8 cellular contexts compared by ENCODE assay signal in genomic region chrX:275476-275966, GRCh38. TPM values are rescaled to one million over a fixed set of nuclear protein-coding genes. Genes with fewer than 3 reads are reported as not detected.
DNase-seq lines count a peak whose midpoint lies in the region; ATAC-seq and TF ChIP-seq lines count a peak whose summit lies in the region.

No MANE protein-coding gene starts in this region.

- H3K9me3 Mint-ChIP-seq in activated naive CD4-positive, alpha-beta T cell treated with anti-CD3 and anti-CD28 coated beads, Interleukin-2, amount 10 ng/mL, durations not matched to agents 7 days and 5 days: no peaks in the 10 kb centered on the region

- H3K36me3 Mint-ChIP-seq in activated naive CD4-positive, alpha-beta T cell treated with anti-CD3 and anti-CD28 coated beads, Interleukin-2, amount 10 ng/mL, durations not matched to agents 7 days and 5 days: peaks cover 4% of the 10 kb centered on the region

- no peaks in the 10 kb centered on the region for H3K36me3 ChIP-seq in WERI-Rb-1
- H3K36me3 ChIP-seq in upper lobe of left lung: no peaks in the 10 kb centered on the region

- H3K4me3 ChIP-seq in WERI-Rb-1 (ENCODE audit: low read depth, low read length): peak overlapping the region; percentile 58
- H3K4me3 ChIP-seq in upper lobe of left lung: peak overlapping the region; percentile 58 to 78 (median 69)

- WGBS in upper lobe of left lung, 2 donors: 55% methylated on average over 25 of the region's 32 CpGs; no CpG with 5 or more reads in 1 of the 2 donors

- H3K27me3 ChIP-seq in WERI-Rb-1 (ENCODE audit: insufficient read depth, low read depth, severe bottlenecking) (no peaks in the 10 kb centered on the region), upper lobe of left lung (no peaks in the 10 kb centered on the region)

- ATAC-seq in left lobe of liver (peak; percentile 42), upper lobe of left lung (ENCODE audit: low FRiP score in 2 of 2) (peak; percentile 43 to 60)

- peaks cover 27% of the 10 kb centered on the region for H3K4me1 Mint-ChIP-seq in activated naive CD4-positive, alpha-beta T cell treated with anti-CD3 and anti-CD28 coated beads, Interleukin-2, amount 10 ng/mL, durations not matched to agents 7 days and 5 days

- H3K27ac ChIP-seq in WERI-Rb-1: peak overlapping the region; percentile 86
- H3K27ac ChIP-seq in upper lobe of left lung: peak overlapping the region in 3 of 4 donors; percentile 70 to 86 (median 77)

- H3K4me1 ChIP-seq in upper lobe of left lung: peaks cover 15 to 23% (median 18%) of the 10 kb centered on the region in 4 donors

- H3K4me3 Mint-ChIP-seq in activated naive CD4-positive, alpha-beta T cell treated with anti-CD3 and anti-CD28 coated beads, Interleukin-2, amount 10 ng/mL, durations not matched to agents 7 days and 5 days: peak overlapping the region; percentile 74

- no peak overlapping the region for H3K27ac Mint-ChIP-seq in activated naive CD4-positive, alpha-beta T cell treated with anti-CD3 and anti-CD28 coated beads, Interleukin-2, amount 10 ng/mL, durations not matched to agents 7 days and 5 days

- TF ChIP-seq CTCF in WERI-Rb-1 (IDR thresholded peaks at IDR 0.05; ENCODE audit: low read depth, low read length): no peak
- TF ChIP-seq CTCF in upper lobe of left lung (IDR thresholded peaks at IDR 0.05): no peak

- TF ChIP-seq POLR2A in upper lobe of left lung (IDR thresholded peaks at IDR 0.05): no peak

- no peak for TF ChIP-seq EP300 in upper lobe of left lung (IDR thresholded peaks at IDR 0.05)

- CTCF ChIA-PET in activated naive CD4-positive, alpha-beta T cell treated with anti-CD3 and anti-CD28 coated beads, Interleukin-2, amount 10 ng/mL, durations not matched to agents 7 days and 5 days (lab: Charles Lee): no interaction called here

- peaks cover 24% of the 10 kb centered on the region for H3K27me3 Mint-ChIP-seq in activated naive CD4-positive, alpha-beta T cell treated with anti-CD3 and anti-CD28 coated beads, Interleukin-2, amount 10 ng/mL, durations not matched to agents 7 days and 5 days

- H3K9me3 ChIP-seq in WERI-Rb-1 (ENCODE audit: severe bottlenecking): no peaks in the 10 kb centered on the region
- no peaks in the 10 kb centered on the region for H3K9me3 ChIP-seq in upper lobe of left lung

- no peak for DNase-seq in activated naive CD4-positive, alpha-beta T cell treated with anti-CD3 and anti-CD28 coated beads, Interleukin-2, amount 10 ng/mL, durations not matched to agents 7 days and 5 days
- DNase-seq in activated naive CD4-positive, alpha-beta T cell (lab: John Stamatoyannopoulos, UW): no peak
- peak; percentile 14 for DNase-seq in WERI-Rb-1
- peak; percentile 57 for DNase-seq in left lobe of liver (ENCODE audit: low spot score)
- peak in 1 of 2 donors; percentile 88 for DNase-seq in upper lobe of left lung
- DNase-seq in T-helper 9 cell: no peak
- no peak for DNase-seq in cortex of kidney (lab: John Stamatoyannopoulos, UW)
- DNase-seq in COLO829 (ENCODE audit: low spot score): no peak

RNA-seq across cellular contexts. Expression of gene PLCXD1, which starts 5.7 kb away (rescaled TPM):
- total RNA-seq in left lobe of liver (11.4 TPM), upper lobe of left lung (10 to 100 TPM in 5 of 6 donors, 1 to 10 TPM in 1; 7.8 to 75.4 (median 19.2) TPM)

RNA-seq across cellular contexts. Expression of gene GTPBP6, which starts 43.1 kb away (rescaled TPM):
- total RNA-seq in left lobe of liver (31.7 TPM), upper lobe of left lung (10 to 100 TPM; 34.6 to 69.9 (median 61.0) TPM)

Comparison
In these comparisons a context has a peak if more than half of its experiments do, and no peak if none do; other contexts are left out.
1. DNase-seq: peak in WERI-Rb-1 (single experiment) and left lobe of liver (single experiment); none in activated naive CD4-positive, alpha-beta T cell treated with anti-CD3 and anti-CD28 coated beads, Interleukin-2, amount 10 ng/mL, durations not matched to agents 7 days and 5 days (single experiment), activated naive CD4-positive, alpha-beta T cell (0 of 4), T-helper 9 cell (single experiment), cortex of kidney (single experiment) and COLO829 (single experiment).